Comparison of ENCODE assay signal across 8 cellular contexts in genomic region chr12:22287776-22288621, GRCh38. TPM values are rescaled to one million over a fixed set of nuclear protein-coding genes. Genes with fewer than 3 reads are reported as not detected.
A peak's percentile ranks its signal among the peaks of the same experiment; 100 is the strongest.
DNase-seq lines count a peak whose midpoint lies in the region; ATAC-seq, FAIRE-seq and TF ChIP-seq lines count a peak whose summit lies in the region.
"Had no signal": no experiment of that assay in that cellular context is flagged by ENCODE, and none has a peak within 500 bp of the region (broad histone marks: within the 10 kb centered on the region; RNA-seq: fewer than 3 reads in every experiment).

No MANE protein-coding gene starts in this region.

- H3K36me3 Mint-ChIP-seq in chondrocyte (ENCODE audit: low read depth) = no peaks in the 10 kb centered on the region

- peak overlapping the region; percentile 28 for H3K27ac Mint-ChIP-seq in chondrocyte (ENCODE audit: unreplicated experiment)

- DNase-seq in H54 (ENCODE audit: insufficient read length, low spot score) (no peak), NT2/D1 (ENCODE audit: low read depth, low spot score) (peak; percentile 56), chondrocyte (ENCODE audit: low spot score) (no peak), NAMALWA (ENCODE audit: low spot score) (no peak)
- peak; percentile 50 for DNase-seq in stimulated activated CD4-positive, alpha-beta T cell treated with anti-CD3 and anti-CD28 coated beads, Interleukin-15, amount 100 ng/mL, for 24 hours
- DNase-seq: T-helper 9 cell had no signal

- no peaks in the 10 kb centered on the region for H3K9me3 Mint-ChIP-seq in chondrocyte (ENCODE audit: low read depth)

- H3K4me1 Mint-ChIP-seq in chondrocyte (ENCODE audit: low read depth) = peaks cover 53% of the 10 kb centered on the region

- H3K4me1 ChIP-seq in NT2/D1 (ENCODE audit: insufficient read depth, insufficient read length) = peaks cover 3% of the 10 kb centered on the region

- no peak overlapping the region for H3K4me3 ChIP-seq in NT2/D1 (ENCODE audit: insufficient read length, low read depth)

- H3K9me3 ChIP-seq in NT2/D1 (ENCODE audit: insufficient read depth, low read length) = no peaks in the 10 kb centered on the region

- peak; percentile 30 for FAIRE-seq in H54 (lab: Jason Lieb, UNC)

- H3K9ac ChIP-seq in NT2/D1 (ENCODE audit: insufficient read length, low read depth) = no peak overlapping the region

- ATAC-seq in GM19467 (IDR thresholded peaks at IDR 0.05; ENCODE audit: unreplicated experiment) (no peak), GM18873 (IDR thresholded peaks at IDR 0.05; ENCODE audit: low FRiP score, unreplicated experiment) (no peak)

- peaks cover 6% of the 10 kb centered on the region for H3K27me3 Mint-ChIP-seq in chondrocyte (ENCODE audit: low read depth)

- no peaks in the 10 kb centered on the region for H3K27me3 ChIP-seq in NT2/D1 (ENCODE audit: insufficient read depth, insufficient read length)

- no peak overlapping the region for H3K4me3 Mint-ChIP-seq in chondrocyte (ENCODE audit: unreplicated experiment)

- TF ChIP-seq CTCF in chondrocyte (IDR thresholded peaks at IDR 0.05) = no peak

- no peak for TF ChIP-seq POLR2A in H54 (IDR thresholded peaks at IDR 0.05; ENCODE audit: low read depth, low read length)

- no peaks in the 10 kb centered on the region for H3K36me3 ChIP-seq in NT2/D1 (ENCODE audit: insufficient read depth, insufficient read length, low read length)

RNA-seq across cellular contexts. Expression of gene ST8SIA1, which starts 46.5 kb away (rescaled TPM):
- 0.15 to 1.6 TPM (median 1.2 TPM) in 3 replicates for total RNA-seq in chondrocyte

Comparison
In these comparisons a context has a peak if more than half of its experiments do, and no peak if none do; other contexts are left out.
1. DNase-seq: peak in NT2/D1 (single experiment) and stimulated activated CD4-positive, alpha-beta T cell treated with anti-CD3 and anti-CD28 coated beads, Interleukin-15, amount 100 ng/mL, for 24 hours (single experiment); none in H54 (single experiment), chondrocyte (single experiment) and NAMALWA (single experiment).